11 cellular contexts compared by ENCODE assay signal in the genomic region with DNA sequence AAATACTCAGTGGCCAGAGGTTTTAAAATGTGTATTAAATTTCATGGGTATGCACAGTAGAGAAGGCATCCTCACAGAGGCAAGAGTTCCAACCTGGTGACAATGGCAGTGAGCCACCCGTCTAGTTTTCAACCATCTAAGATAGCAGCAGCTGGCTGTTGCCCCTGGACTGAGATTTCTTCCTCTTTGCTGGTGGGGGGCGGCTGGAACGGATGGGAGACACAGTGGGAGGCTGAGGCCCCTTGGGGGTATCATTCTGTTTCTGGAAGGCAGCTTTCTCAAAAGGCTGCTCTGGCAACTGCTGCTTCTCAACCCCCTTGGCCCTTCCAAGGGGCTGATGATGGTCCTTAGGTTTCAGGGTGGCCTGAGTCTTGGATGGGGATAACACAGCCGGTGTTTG. TPM values are rescaled to one million over a fixed set of nuclear protein-coding genes. Genes with fewer than 3 reads are reported as not detected.
DNase-seq lines count a peak whose midpoint lies in the region; ATAC-seq and TF ChIP-seq lines count a peak whose summit lies in the region.
"Had no signal": no experiment of that assay in that cellular context is flagged by ENCODE, and none has a peak within 500 bp of the region (broad histone marks: within the 10 kb centered on the region; RNA-seq: fewer than 3 reads in every experiment).

No MANE protein-coding gene starts in this region.

- no peak overlapping the region for H3K9ac ChIP-seq in BLaER1

- H3K36me3 ChIP-seq in BLaER1 = peaks cover 56% of the 10 kb centered on the region

- peaks cover 36% of the 10 kb centered on the region for H3K36me3 Mint-ChIP-seq in activated naive CD8-positive, alpha-beta T cell treated with anti-CD3 and anti-CD28 coated beads for 36 hours
- H3K36me3 Mint-ChIP-seq in naive B cell = no peaks in the 10 kb centered on the region

- H3K4me2 ChIP-seq in BLaER1 = peak overlapping the region; percentile 96; the same call in 1 of the 2 replicates

- no peak for DNase-seq in activated naive CD8-positive, alpha-beta T cell treated with anti-CD3 and anti-CD28 coated beads for 36 hours
- no peak for DNase-seq in naive B cell
- DNase-seq in amygdala (lab: John Stamatoyannopoulos, UW) = no peak
- no peak for DNase-seq in NCI-H2029 treated with DMSO at 0.1 percent for 48 hours (lab: John Stamatoyannopoulos, UW)
- DNase-seq in activated gamma-delta T cell treated with Interleukin-2 at 50 U/mL for 16 hours = no peak
- DNase-seq in NCI-H774 (lab: John Stamatoyannopoulos, UW) = no peak
- DNase-seq: MG63, OCI-M1 had no signal

- no peak overlapping the region for H3K4me3 ChIP-seq in BLaER1

- H3K4me1 Mint-ChIP-seq in activated naive CD8-positive, alpha-beta T cell treated with anti-CD3 and anti-CD28 coated beads for 36 hours = peaks cover 49% of the 10 kb centered on the region
- H3K4me1 Mint-ChIP-seq in naive B cell = peaks cover 22 to 40% (median 35%) of the 10 kb centered on the region in 3 donors

- H3K27me3 Mint-ChIP-seq in activated naive CD8-positive, alpha-beta T cell treated with anti-CD3 and anti-CD28 coated beads for 36 hours = no peaks in the 10 kb centered on the region
- H3K27me3 Mint-ChIP-seq in naive B cell = no peaks in the 10 kb centered on the region

- peak; percentile 19 for TF ChIP-seq POLR2A in GM19099 (IDR thresholded peaks at IDR 0.05; ENCODE audit: extremely low read depth, insufficient read length, low read depth)

- peaks cover 82% of the 10 kb centered on the region for H4K20me1 ChIP-seq in BLaER1

- ATAC-seq in naive B cell (ENCODE audit: low read depth in 2 of 2) = no peak

- peak overlapping the region; percentile 67 for H3K27ac Mint-ChIP-seq in activated naive CD8-positive, alpha-beta T cell treated with anti-CD3 and anti-CD28 coated beads for 36 hours
- H3K27ac Mint-ChIP-seq in naive B cell = peak overlapping the region in 2 of 6 donors; percentile 37 to 82

- H3K9me3 ChIP-seq in BLaER1 = no peaks in the 10 kb centered on the region
- H3K9me3 ChIP-seq: MG63 had no signal

- H3K4me3 Mint-ChIP-seq in activated naive CD8-positive, alpha-beta T cell treated with anti-CD3 and anti-CD28 coated beads for 36 hours = peak overlapping the region; percentile 86
- H3K4me3 Mint-ChIP-seq in naive B cell = peak overlapping the region; percentile 83 to 96 (median 93)

- no peak overlapping the region for H3K27ac ChIP-seq in BLaER1
- H3K27ac ChIP-seq: HL-60 had no signal

- H3K27me3 ChIP-seq in BLaER1 = no peaks in the 10 kb centered on the region
- H3K27me3 ChIP-seq: MG63 had no signal

- peaks cover 54% of the 10 kb centered on the region for H3K4me1 ChIP-seq in BLaER1

- no peaks in the 10 kb centered on the region for H3K9me3 Mint-ChIP-seq in activated naive CD8-positive, alpha-beta T cell treated with anti-CD3 and anti-CD28 coated beads for 36 hours
- no peaks in the 10 kb centered on the region for H3K9me3 Mint-ChIP-seq in naive B cell

RNA-seq across cellular contexts. Expression of a gene that starts 1.0 kb away (rescaled TPM):
- total RNA-seq in activated naive CD8-positive, alpha-beta T cell treated with anti-CD3 and anti-CD28 coated beads for 36 hours = 1 to 10 TPM; 7.2 to 8.1 TPM
- 10 to 100 TPM in 1 of 6 donors, 1 to 10 TPM in 5; 4.6 to 15.3 (median 6.3) TPM for polyA plus RNA-seq in naive B cell (ENCODE audit: low read depth in 6 of 6)

RNA-seq across cellular contexts. Expression of a gene that starts 11.2 kb away (rescaled TPM):
- 100 to 1,000 TPM; 151 to 153 TPM for total RNA-seq in activated naive CD8-positive, alpha-beta T cell treated with anti-CD3 and anti-CD28 coated beads for 36 hours
- 10 to 100 TPM; 11.7 to 27.6 (median 17.5) TPM for polyA plus RNA-seq in naive B cell (ENCODE audit: low read depth in 6 of 6)

RNA-seq across cellular contexts. Expression of a gene that starts 22.5 kb away (rescaled TPM):
- total RNA-seq in activated naive CD8-positive, alpha-beta T cell treated with anti-CD3 and anti-CD28 coated beads for 36 hours = 1,000 to 10,000 TPM; 8,986 to 9,154 TPM
- polyA plus RNA-seq in naive B cell (ENCODE audit: low read depth in 6 of 6) = 1,000 to 10,000 TPM in 1 of 6 donors, 100 to 1,000 TPM in 5; 607 to 1,152 (median 779) TPM

RNA-seq across cellular contexts. Expression of a gene that starts 50.3 kb away (rescaled TPM):
- total RNA-seq in activated naive CD8-positive, alpha-beta T cell treated with anti-CD3 and anti-CD28 coated beads for 36 hours = 100 to 1,000 TPM; 262 to 293 TPM
- 10 to 100 TPM; 26.6 to 67.1 (median 44.5) TPM for polyA plus RNA-seq in naive B cell (ENCODE audit: low read depth in 6 of 6)
